Comparison of ENCODE assay signal across 8 cellular contexts in the genomic region with DNA sequence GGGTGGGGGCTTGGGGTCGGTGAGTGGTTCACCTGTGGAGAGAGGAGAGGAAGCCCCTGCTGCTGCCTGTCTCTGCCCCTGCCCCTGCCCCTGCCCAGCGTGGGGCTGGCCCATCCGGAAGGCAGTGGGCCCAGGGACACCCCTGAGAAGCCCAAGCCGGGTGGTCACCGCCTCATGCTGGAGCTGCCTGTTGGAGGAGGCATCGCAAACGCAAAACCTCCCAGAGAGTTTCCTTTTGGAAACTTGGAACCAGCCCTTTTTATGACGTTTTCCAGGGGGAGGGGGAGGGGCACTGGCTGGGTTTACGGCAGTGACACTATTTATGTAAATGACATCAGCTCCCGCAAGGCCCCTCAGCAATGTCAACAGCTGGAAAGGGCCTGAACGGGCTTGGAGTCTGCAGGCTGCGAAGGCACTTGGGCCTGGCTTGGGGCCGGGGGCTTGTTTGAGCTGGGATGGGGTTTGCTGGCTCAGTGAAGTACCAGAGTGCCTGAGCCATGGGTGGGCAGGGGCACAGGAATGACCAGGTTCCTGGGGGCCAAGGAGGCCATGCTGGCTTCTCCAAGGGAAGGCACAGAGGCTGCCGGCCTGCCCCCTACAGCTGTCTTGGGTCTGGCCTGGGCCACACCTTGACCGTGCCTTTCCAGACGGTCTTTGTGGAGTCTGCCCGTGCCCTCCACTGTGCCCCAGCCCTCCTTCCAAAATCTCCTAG.
DNase-seq lines count a peak whose midpoint lies in the region; ATAC-seq and TF ChIP-seq lines count a peak whose summit lies in the region.

No MANE protein-coding gene starts in this region.

- no peaks in the 10 kb centered on the region for H3K27me3 ChIP-seq in thyroid gland

- no peaks in the 10 kb centered on the region for H3K36me3 ChIP-seq in thyroid gland

- no peak for DNase-seq in activated naive CD4-positive, alpha-beta T cell treated with anti-CD3 and anti-CD28 coated beads for 36 hours
- DNase-seq in activated naive CD4-positive, alpha-beta T cell treated with anti-CD3 and anti-CD28 coated beads, Interleukin-2, amount 50 U/mL, for 16 hours = no peak
- DNase-seq in lung microvascular endothelial cell (ENCODE audit: low read depth in 2 of 2) = peak; percentile 42 to 91
- DNase-seq in thyroid gland = peak; percentile 56 to 61
- no peak for DNase-seq in DMS153 (lab: John Stamatoyannopoulos, UW)
- DNase-seq in stimulated activated CD4-positive, alpha-beta T cell treated with anti-CD3 and anti-CD28 coated beads, Interleukin-4, amount 100 ng/mL, for 4 hours = no peak

- peak overlapping the region; percentile 49 for H3K4me3 Mint-ChIP-seq in activated naive CD4-positive, alpha-beta T cell treated with anti-CD3 and anti-CD28 coated beads for 36 hours
- peak overlapping the region; percentile 62 for H3K4me3 Mint-ChIP-seq in dendritic cell treated with granulocyte-macrophage colony-stimulating factor and Interleukin-4, amounts not matched to agents 40 ng/mL and 50 ng/mL, for 4 days

- H3K27ac Mint-ChIP-seq in activated naive CD4-positive, alpha-beta T cell treated with anti-CD3 and anti-CD28 coated beads for 36 hours = no peak overlapping the region
- peak overlapping the region; percentile 60 for H3K27ac Mint-ChIP-seq in dendritic cell treated with granulocyte-macrophage colony-stimulating factor and Interleukin-4, amounts not matched to agents 40 ng/mL and 50 ng/mL, for 4 days

- 70 to 71% methylated on average over 8 to 16 of the region's 17 CpGs for WGBS in thyroid gland, 2 donors

- ATAC-seq in HG02973 (IDR thresholded peaks at IDR 0.05; ENCODE audit: unreplicated experiment) = no peak

- no peak for TF ChIP-seq CTCF in thyroid gland (IDR thresholded peaks at IDR 0.05)

- no peaks in the 10 kb centered on the region for H3K27me3 Mint-ChIP-seq in activated naive CD4-positive, alpha-beta T cell treated with anti-CD3 and anti-CD28 coated beads for 36 hours (ENCODE audit: low read depth)
- peaks cover 28% of the 10 kb centered on the region for H3K27me3 Mint-ChIP-seq in dendritic cell treated with granulocyte-macrophage colony-stimulating factor and Interleukin-4, amounts not matched to agents 40 ng/mL and 50 ng/mL, for 4 days

- no peaks in the 10 kb centered on the region for H3K9me3 ChIP-seq in thyroid gland

- H3K9me3 Mint-ChIP-seq in activated naive CD4-positive, alpha-beta T cell treated with anti-CD3 and anti-CD28 coated beads for 36 hours = no peaks in the 10 kb centered on the region
- H3K9me3 Mint-ChIP-seq in dendritic cell treated with granulocyte-macrophage colony-stimulating factor and Interleukin-4, amounts not matched to agents 40 ng/mL and 50 ng/mL, for 4 days = no peaks in the 10 kb centered on the region

- peak in 1 of 2 donors; percentile 6 for TF ChIP-seq POLR2A in thyroid gland (IDR thresholded peaks at IDR 0.05)

- H3K4me1 Mint-ChIP-seq in activated naive CD4-positive, alpha-beta T cell treated with anti-CD3 and anti-CD28 coated beads for 36 hours (ENCODE audit: low read depth) = peaks cover 10% of the 10 kb centered on the region
- peaks cover 29% of the 10 kb centered on the region for H3K4me1 Mint-ChIP-seq in dendritic cell treated with granulocyte-macrophage colony-stimulating factor and Interleukin-4, amounts not matched to agents 40 ng/mL and 50 ng/mL, for 4 days (ENCODE audit: low read depth)

- H3K4me3 ChIP-seq in thyroid gland (replicated peaks in 1 of 3) = peak overlapping the region in 1 of 3 donors; percentile 43

- H3K27ac ChIP-seq in thyroid gland = peak overlapping the region; percentile 90 to 93 (median 90)

- CTCF ChIA-PET in activated naive CD4-positive, alpha-beta T cell treated with anti-CD3 and anti-CD28 coated beads for 36 hours (lab: Charles Lee) = no interaction called here

- H3K36me3 Mint-ChIP-seq in activated naive CD4-positive, alpha-beta T cell treated with anti-CD3 and anti-CD28 coated beads for 36 hours (ENCODE audit: low read depth) = no peaks in the 10 kb centered on the region
- no peaks in the 10 kb centered on the region for H3K36me3 Mint-ChIP-seq in dendritic cell treated with granulocyte-macrophage colony-stimulating factor and Interleukin-4, amounts not matched to agents 40 ng/mL and 50 ng/mL, for 4 days (ENCODE audit: low read depth)

- intact Hi-C loops in activated naive CD4-positive, alpha-beta T cell treated with anti-CD3 and anti-CD28 coated beads for 36 hours (cut with micrococcal nuclease) = loop anchor here (1.0 kb wide), 2 partner anchors 32 to 48 kb away; no protein-coding TSS in a partner anchor
- intact Hi-C loops in dendritic cell treated with granulocyte-macrophage colony-stimulating factor and Interleukin-4, amounts not matched to agents 40 ng/mL and 50 ng/mL, for 4 days (cut with micrococcal nuclease) = no loop called here
- intact Hi-C loops in thyroid gland (cut with DNase I) = no loop called here

- H3K4me1 ChIP-seq in thyroid gland = peaks cover 21 to 28% of the 10 kb centered on the region in 2 donors

Comparison
In these comparisons a context has a peak if more than half of its experiments do, and no peak if none do; other contexts are left out.
1. DNase-seq: peak in lung microvascular endothelial cell (2 of 2) and thyroid gland (2 of 2); none in activated naive CD4-positive, alpha-beta T cell treated with anti-CD3 and anti-CD28 coated beads for 36 hours (single experiment), activated naive CD4-positive, alpha-beta T cell treated with anti-CD3 and anti-CD28 coated beads, Interleukin-2, amount 50 U/mL, for 16 hours (single experiment), DMS153 (single experiment) and stimulated activated CD4-positive, alpha-beta T cell treated with anti-CD3 and anti-CD28 coated beads, Interleukin-4, amount 100 ng/mL, for 4 hours (0 of 2).